Comparison of ENCODE assay signal across 8 cellular contexts in genomic region chr10:79196470-79197461, GRCh38.
DNase-seq lines count a peak whose midpoint lies in the region; ATAC-seq and TF ChIP-seq lines count a peak whose summit lies in the region.

No MANE protein-coding gene starts in this region.

- POLR2A ChIA-PET in naive thymus-derived CD8-positive, alpha-beta T cell (lab: Charles Lee), result interaction anchor here (0.7 to 2.3 kb wide), 2 partner anchors 150 to 1149 kb away, joined by 3 to 5 read pairs; no protein-coding TSS in a partner anchor

- H3K36me3 Mint-ChIP-seq in activated CD8-positive, alpha-beta memory T cell treated with anti-CD3 and anti-CD28 coated beads, Interleukin-2, amount 10 ng/mL, durations not matched to agents 7 days and 5 days, result no peaks in the 10 kb centered on the region
- H3K36me3 Mint-ChIP-seq in endothelial cell (ENCODE audit: low read depth, unreplicated experiment), result peaks cover 11% of the 10 kb centered on the region
- peaks cover 0 to 1% (median 0%) of the 10 kb centered on the region in 3 donors for H3K36me3 Mint-ChIP-seq in naive thymus-derived CD8-positive, alpha-beta T cell
- no peaks in the 10 kb centered on the region for H3K36me3 Mint-ChIP-seq in stimulated activated memory B cell treated with anti-CD40 and anti-IgM and Interleukin-4, amounts not matched to agents 10 μg/mL and 1 μg/mL and 100 μg/mL, for 72 hours

- in situ Hi-C loops in HAP-1 (cut with MboI; ENCODE audit: low sequenced_read_pairs), result no loop called here

- peak; percentile 99 for TF ChIP-seq CTCF in endothelial cell (IDR thresholded peaks at IDR 0.05; ENCODE audit: unreplicated experiment)

- no peak overlapping the region for H3K4me3 Mint-ChIP-seq in activated CD8-positive, alpha-beta memory T cell treated with anti-CD3 and anti-CD28 coated beads, Interleukin-2, amount 10 ng/mL, durations not matched to agents 7 days and 5 days
- no peak overlapping the region for H3K4me3 Mint-ChIP-seq in endothelial cell (ENCODE audit: unreplicated experiment)
- no peak overlapping the region for H3K4me3 Mint-ChIP-seq in naive thymus-derived CD8-positive, alpha-beta T cell
- no peak overlapping the region for H3K4me3 Mint-ChIP-seq in stimulated activated memory B cell treated with anti-CD40 and anti-IgM and Interleukin-4, amounts not matched to agents 10 μg/mL and 1 μg/mL and 100 μg/mL, for 72 hours

- H3K4me1 ChIP-seq in HAP-1, result no peaks in the 10 kb centered on the region; the same call in 1 of the 2 replicates

- H3K4me1 Mint-ChIP-seq in activated CD8-positive, alpha-beta memory T cell treated with anti-CD3 and anti-CD28 coated beads, Interleukin-2, amount 10 ng/mL, durations not matched to agents 7 days and 5 days, result no peaks in the 10 kb centered on the region
- peaks cover 6% of the 10 kb centered on the region for H3K4me1 Mint-ChIP-seq in endothelial cell (ENCODE audit: unreplicated experiment)
- peaks cover 0 to 11% (median 8%) of the 10 kb centered on the region in 4 donors for H3K4me1 Mint-ChIP-seq in naive thymus-derived CD8-positive, alpha-beta T cell
- peaks cover 29% of the 10 kb centered on the region for H3K4me1 Mint-ChIP-seq in stimulated activated memory B cell treated with anti-CD40 and anti-IgM and Interleukin-4, amounts not matched to agents 10 μg/mL and 1 μg/mL and 100 μg/mL, for 72 hours

- no peak overlapping the region for H3K27ac Mint-ChIP-seq in activated CD8-positive, alpha-beta memory T cell treated with anti-CD3 and anti-CD28 coated beads, Interleukin-2, amount 10 ng/mL, durations not matched to agents 7 days and 5 days
- H3K27ac Mint-ChIP-seq in endothelial cell (ENCODE audit: unreplicated experiment), result no peak overlapping the region
- peak overlapping the region in 1 of 10 donors; percentile 53 for H3K27ac Mint-ChIP-seq in naive thymus-derived CD8-positive, alpha-beta T cell
- H3K27ac Mint-ChIP-seq in stimulated activated memory B cell treated with anti-CD40 and anti-IgM and Interleukin-4, amounts not matched to agents 10 μg/mL and 1 μg/mL and 100 μg/mL, for 72 hours, result no peak overlapping the region

- DNase-seq in COR-L47 (lab: John Stamatoyannopoulos, UW), result peak; percentile 20
- peak; percentile 36 to 89 for DNase-seq in HAP-1 (ENCODE audit: low spot score in 2 of 2)
- peak; percentile 14 for DNase-seq in NCI-H526 treated with DMSO at 0.1 percent for 48 hours (lab: John Stamatoyannopoulos, UW)
- peak; percentile 82 for DNase-seq in activated CD8-positive, alpha-beta memory T cell treated with anti-CD3 and anti-CD28 coated beads, Interleukin-2, amount 10 ng/mL, durations not matched to agents 7 days and 5 days
- DNase-seq in endothelial cell (ENCODE audit: low spot score), result peak; percentile 91
- DNase-seq in naive thymus-derived CD8-positive, alpha-beta T cell, result peak; percentile 30 to 80 (median 68)

- ATAC-seq in activated CD8-positive, alpha-beta memory T cell treated with anti-CD3 and anti-CD28 coated beads, Interleukin-2, amount 10 ng/mL, durations not matched to agents 7 days and 5 days, result peak; percentile 73
- ATAC-seq in naive thymus-derived CD8-positive, alpha-beta T cell, result peak; percentile 46 to 64
- peak; percentile 56 for ATAC-seq in stimulated activated memory B cell treated with anti-CD40 and anti-IgM and Interleukin-4, amounts not matched to agents 10 μg/mL and 1 μg/mL and 100 μg/mL, for 72 hours
- no peak for ATAC-seq in HG02970 (IDR thresholded peaks at IDR 0.05; ENCODE audit: low FRiP score, unreplicated experiment)

- CTCF ChIA-PET in activated CD8-positive, alpha-beta memory T cell treated with anti-CD3 and anti-CD28 coated beads, Interleukin-2, amount 10 ng/mL, durations not matched to agents 7 days and 5 days (lab: Charles Lee), result interaction anchor here (1.0 to 4.3 kb wide), 35 partner anchors 8 to 1150 kb away, joined by 3 to 30 read pairs (median 4); partner anchors contain the start of gene ZMIZ1

- H3K36me3 ChIP-seq in HAP-1 (replicated peaks), result no peaks in the 10 kb centered on the region

- H3K9me3 ChIP-seq in HAP-1, result no peaks in the 10 kb centered on the region

- H3K9me3 Mint-ChIP-seq in activated CD8-positive, alpha-beta memory T cell treated with anti-CD3 and anti-CD28 coated beads, Interleukin-2, amount 10 ng/mL, durations not matched to agents 7 days and 5 days (ENCODE audit: low read depth), result no peaks in the 10 kb centered on the region
- no peaks in the 10 kb centered on the region for H3K9me3 Mint-ChIP-seq in endothelial cell (ENCODE audit: unreplicated experiment)
- no peaks in the 10 kb centered on the region for H3K9me3 Mint-ChIP-seq in naive thymus-derived CD8-positive, alpha-beta T cell
- H3K9me3 Mint-ChIP-seq in stimulated activated memory B cell treated with anti-CD40 and anti-IgM and Interleukin-4, amounts not matched to agents 10 μg/mL and 1 μg/mL and 100 μg/mL, for 72 hours, result no peaks in the 10 kb centered on the region

- no peaks in the 10 kb centered on the region for H3K27me3 ChIP-seq in HAP-1 (ENCODE audit: low read depth)

- H3K27me3 Mint-ChIP-seq in activated CD8-positive, alpha-beta memory T cell treated with anti-CD3 and anti-CD28 coated beads, Interleukin-2, amount 10 ng/mL, durations not matched to agents 7 days and 5 days, result no peaks in the 10 kb centered on the region
- peaks cover 13% of the 10 kb centered on the region for H3K27me3 Mint-ChIP-seq in endothelial cell (ENCODE audit: unreplicated experiment)
- H3K27me3 Mint-ChIP-seq in naive thymus-derived CD8-positive, alpha-beta T cell, result no peaks in the 10 kb centered on the region
- peaks cover 15% of the 10 kb centered on the region for H3K27me3 Mint-ChIP-seq in stimulated activated memory B cell treated with anti-CD40 and anti-IgM and Interleukin-4, amounts not matched to agents 10 μg/mL and 1 μg/mL and 100 μg/mL, for 72 hours

- no peak overlapping the region for H3K4me3 ChIP-seq in HAP-1

Comparison
In these comparisons a context has a peak if more than half of its experiments do, and no peak if none do; other contexts are left out.
1. DNase-seq: peak in every context shown above with its lines; median percentile 91 in endothelial cell; 82 in activated CD8-positive, alpha-beta memory T cell treated with anti-CD3 and anti-CD28 coated beads, Interleukin-2, amount 10 ng/mL, durations not matched to agents 7 days and 5 days; 68 in naive thymus-derived CD8-positive, alpha-beta T cell; 62 in HAP-1; 20 in COR-L47; 14 in NCI-H526 treated with DMSO at 0.1 percent for 48 hours.